Comparison of ENCODE assay signal across 8 cellular contexts in genomic region chr18:3597159-3597977, GRCh38.
A peak's percentile ranks its signal among the peaks of the same experiment; 100 is the strongest.
DNase-seq lines count a peak whose midpoint lies in the region; ATAC-seq and TF ChIP-seq lines count a peak whose summit lies in the region.

No MANE protein-coding gene starts in this region.

- peaks cover 48% of the 10 kb centered on the region for H3K4me1 Mint-ChIP-seq in activated naive CD4-positive, alpha-beta T cell treated with anti-CD3 and anti-CD28 coated beads for 36 hours (ENCODE audit: low read depth)
- peaks cover 34% of the 10 kb centered on the region for H3K4me1 Mint-ChIP-seq in MCF 10A (ENCODE audit: insufficient read depth, unreplicated experiment)

- 74 to 79% methylated on average over 15 of the region's 15 CpGs for whole genome bisulfite sequencing in upper lobe of left lung, 2 donors

- CTCF ChIA-PET in activated naive CD4-positive, alpha-beta T cell treated with anti-CD3 and anti-CD28 coated beads for 36 hours (lab: Charles Lee): interaction anchor here (0.8 to 6.1 kb wide), 5 partner anchors 10 to 144 kb away, joined by 3 to 63 read pairs (median 42); no protein-coding TSS in a partner anchor
- CTCF ChIA-PET in MCF 10A (lab: Yijun Ruan, JAX): interaction anchor here (0.6 to 6.4 kb wide), 7 partner anchors 12 to 295 kb away, joined by 3 to 76 read pairs (median 6); no protein-coding TSS in a partner anchor

- H3K36me3 ChIP-seq in muscle layer of colon (ENCODE audit: insufficient read depth, low read length) (peaks cover 6% of the 10 kb centered on the region), upper lobe of left lung (no peaks in the 10 kb centered on the region)

- POLR2A ChIA-PET in MCF 10A (lab: Yijun Ruan, JAX): interaction anchor here (0.7 to 7.1 kb wide), 6 partner anchors 27 to 150 kb away, joined by 4 to 325 read pairs (median 90); partner anchors contain the start of gene TGIF1

- DNase-seq in activated naive CD4-positive, alpha-beta T cell treated with anti-CD3 and anti-CD28 coated beads for 36 hours: no peak
- no peak for DNase-seq in activated naive CD4-positive, alpha-beta T cell treated with anti-CD3 and anti-CD28 coated beads, Interleukin-2, amount 50 U/mL, for 16 hours
- no peak for DNase-seq in MCF 10A (ENCODE audit: unreplicated experiment)
- DNase-seq in upper lobe of left lung: no peak
- DNase-seq in GDM1 (lab: John Stamatoyannopoulos, UW): no peak

- H3K36me3 Mint-ChIP-seq in activated naive CD4-positive, alpha-beta T cell treated with anti-CD3 and anti-CD28 coated beads for 36 hours (ENCODE audit: low read depth): peaks cover 24% of the 10 kb centered on the region
- peaks cover 7% of the 10 kb centered on the region for H3K36me3 Mint-ChIP-seq in MCF 10A (ENCODE audit: insufficient read depth, unreplicated experiment)

- ATAC-seq in upper lobe of left lung (ENCODE audit: low FRiP score in 2 of 2) (no peak), HG03571 (IDR thresholded peaks at IDR 0.05; ENCODE audit: unreplicated experiment) (no peak), GM18519 (IDR thresholded peaks at IDR 0.05; ENCODE audit: low FRiP score, unreplicated experiment) (no peak)

- no peaks in the 10 kb centered on the region for H3K27me3 Mint-ChIP-seq in activated naive CD4-positive, alpha-beta T cell treated with anti-CD3 and anti-CD28 coated beads for 36 hours (ENCODE audit: low read depth)
- H3K27me3 Mint-ChIP-seq in MCF 10A (ENCODE audit: insufficient read depth, unreplicated experiment): no peaks in the 10 kb centered on the region

- H3K27ac ChIP-seq in muscle layer of colon (ENCODE audit: low read depth, low read length): peak overlapping the region; percentile 99
- peak overlapping the region; percentile 95 to 97 (median 95) for H3K27ac ChIP-seq in upper lobe of left lung

- H3K9me3 Mint-ChIP-seq in activated naive CD4-positive, alpha-beta T cell treated with anti-CD3 and anti-CD28 coated beads for 36 hours: no peaks in the 10 kb centered on the region
- no peaks in the 10 kb centered on the region for H3K9me3 Mint-ChIP-seq in MCF 10A (ENCODE audit: unreplicated experiment)

- H3K27ac Mint-ChIP-seq in activated naive CD4-positive, alpha-beta T cell treated with anti-CD3 and anti-CD28 coated beads for 36 hours: peak overlapping the region; percentile 100
- H3K27ac Mint-ChIP-seq in MCF 10A (ENCODE audit: low read depth, unreplicated experiment): peak overlapping the region; percentile 98

- H3K4me3 ChIP-seq in muscle layer of colon (ENCODE audit: low read depth in 1 of 2, low read length in 2 of 2): peak overlapping the region in 1 of 2 donors; percentile 96
- no peak overlapping the region for H3K4me3 ChIP-seq in upper lobe of left lung

- peak overlapping the region; percentile 30 for H3K9ac ChIP-seq in muscle layer of colon (ENCODE audit: low read length)

- H3K9me3 ChIP-seq in muscle layer of colon (ENCODE audit: low read length): no peaks in the 10 kb centered on the region
- H3K9me3 ChIP-seq in upper lobe of left lung: no peaks in the 10 kb centered on the region

- intact Hi-C loops in activated naive CD4-positive, alpha-beta T cell treated with anti-CD3 and anti-CD28 coated beads for 36 hours (cut with micrococcal nuclease): loop anchor here (10.0 kb wide), 1 partner anchor 943 kb away; the partner anchor contains the start of gene SMCHD1
- intact Hi-C loops in MCF 10A (cut with micrococcal nuclease): loop anchor here (10.0 kb wide), 1 partner anchor 213 kb away; no protein-coding TSS in a partner anchor

- H3K27me3 ChIP-seq in muscle layer of colon (ENCODE audit: control insufficient read depth in 1 of 2, insufficient read depth in 2 of 2, low read length in 2 of 2) (no peaks in the 10 kb centered on the region), upper lobe of left lung (no peaks in the 10 kb centered on the region)

- H3K4me1 ChIP-seq in muscle layer of colon (ENCODE audit: insufficient read depth, low read length) (peaks cover 47% of the 10 kb centered on the region), upper lobe of left lung (peaks cover 41 to 56% (median 47%) of the 10 kb centered on the region in 4 donors)

- no peak for TF ChIP-seq EP300 in upper lobe of left lung (IDR thresholded peaks at IDR 0.05)

- TF ChIP-seq POLR2A in upper lobe of left lung (IDR thresholded peaks at IDR 0.05): no peak

- no TSS peak for BruUV-seq in MCF 10A (replicated peaks; lab: Mats Ljungman, UMichigan)

- peak overlapping the region; percentile 92 for H3K4me3 Mint-ChIP-seq in activated naive CD4-positive, alpha-beta T cell treated with anti-CD3 and anti-CD28 coated beads for 36 hours
- no peak overlapping the region for H3K4me3 Mint-ChIP-seq in MCF 10A (ENCODE audit: unreplicated experiment)

- TF ChIP-seq CTCF in MCF 10A (IDR thresholded peaks at IDR 0.05; ENCODE audit: unreplicated experiment): no peak
- TF ChIP-seq CTCF in upper lobe of left lung (IDR thresholded peaks at IDR 0.05): no peak
